14 cellular contexts compared by ENCODE assay signal in the genomic region with DNA sequence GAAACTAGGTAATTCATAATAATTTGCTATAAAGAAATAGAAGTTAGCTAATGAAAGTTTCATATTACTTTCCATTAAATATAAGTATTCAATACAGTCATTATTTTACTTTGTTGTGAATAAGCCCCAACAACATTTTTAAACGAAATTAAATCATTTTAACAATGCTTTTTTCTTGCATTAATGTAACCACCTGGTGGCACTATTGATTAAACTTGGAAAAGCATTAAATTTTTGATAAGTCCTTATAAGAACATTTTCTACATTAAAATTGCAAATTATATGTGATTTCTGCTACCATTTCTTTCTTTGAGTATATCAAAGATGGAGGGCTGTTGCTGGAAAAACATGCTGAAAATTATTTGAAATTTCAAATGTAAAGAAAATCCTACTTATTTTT.
DNase-seq lines count a peak whose midpoint lies in the region; ATAC-seq and TF ChIP-seq lines count a peak whose summit lies in the region.
"Had no signal": no experiment of that assay in that cellular context is flagged by ENCODE, and none has a peak within 500 bp of the region (broad histone marks: within the 10 kb centered on the region; RNA-seq: fewer than 3 reads in every experiment).

No MANE protein-coding gene starts in this region.

- H3K27me3 ChIP-seq in dorsolateral prefrontal cortex: no peaks in the 10 kb centered on the region
- H3K27me3 ChIP-seq: gastrocnemius medialis, tibial artery had no signal

- peak; percentile 31 for DNase-seq in DMS53 (lab: John Stamatoyannopoulos, UW)
- no peak for DNase-seq in DMS53 treated with DMSO at 0.1 percent for 48 hours (lab: John Stamatoyannopoulos, UW; ENCODE audit: unreplicated experiment)
- DNase-seq in NCI-H446 (lab: John Stamatoyannopoulos, UW): peak; percentile 23
- DNase-seq in dorsolateral prefrontal cortex: no peak
- peak; percentile 70 for DNase-seq in pons (ENCODE audit: low spot score)
- no peak for DNase-seq in left lobe of liver (ENCODE audit: low spot score)
- DNase-seq: activated B cell treated with CpG ODN at 0.5 μM for 24 hours, activated T-cell treated with anti-CD3 and anti-CD28 coated beads for 4 hours, gastrocnemius medialis, left colon, NCI-H526, tibial artery had no signal

- TF ChIP-seq CTCF in dorsolateral prefrontal cortex (IDR thresholded peaks at IDR 0.05 in 54 of 56, conservative IDR thresholded peaks at IDR 0.05 in 2 of 56; ENCODE audit: low read depth in 1 of 56, partially characterized antibody in 56 of 56): peak in 55 of 56 donors; percentile 25 to 80 (median 58)

- H3K4me3 ChIP-seq in dorsolateral prefrontal cortex: peak overlapping the region in 1 of 59 donors; percentile 1
- H3K4me3 ChIP-seq: gastrocnemius medialis, tibial artery had no signal

- intact Hi-C loops in dorsolateral prefrontal cortex (cut with DNase I): loop anchor here in 1 of 2 donors (5.0 kb wide), 1 partner anchor 720 kb away; no protein-coding TSS in a partner anchor

- H3K27ac ChIP-seq in dorsolateral prefrontal cortex: no peak overlapping the region
- H3K27ac ChIP-seq: gastrocnemius medialis, tibial artery had no signal

- ATAC-seq in left lobe of liver (no peak), GM18858 (IDR thresholded peaks at IDR 0.05; ENCODE audit: unreplicated experiment) (no peak), GM18511 (IDR thresholded peaks at IDR 0.05; ENCODE audit: unreplicated experiment) (no peak)
- ATAC-seq: gastrocnemius medialis, left colon had no signal

Comparison
In these comparisons a context has a peak if more than half of its experiments do, and no peak if none do; other contexts are left out.
1. DNase-seq: peak in DMS53 (single experiment), NCI-H446 (2 of 2) and pons (single experiment); none in DMS53 treated with DMSO at 0.1 percent for 48 hours (single experiment), dorsolateral prefrontal cortex (0 of 10) and left lobe of liver (single experiment).